ENCODE assay signal across 25 cellular contexts in the genomic region with DNA sequence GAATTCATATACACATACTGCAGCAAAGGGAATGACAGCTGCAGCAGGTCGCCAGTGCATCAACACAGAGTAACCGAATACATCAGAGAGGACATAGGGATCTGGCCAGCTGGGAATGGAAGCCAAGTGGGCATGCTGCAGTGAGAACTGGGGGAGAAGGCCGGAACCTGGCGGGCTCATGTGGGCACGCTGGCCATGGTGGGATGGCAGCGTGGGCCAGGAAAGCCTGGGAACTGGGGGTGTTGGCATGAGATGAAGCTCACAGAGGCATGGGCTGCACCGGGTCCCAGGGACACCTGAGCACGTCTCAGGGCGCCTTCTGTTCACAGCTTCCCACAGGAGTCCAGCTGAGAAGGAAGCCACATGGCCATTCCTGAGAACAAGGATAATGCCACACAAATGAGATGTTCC.
A peak's percentile ranks its signal among the peaks of the same experiment; 100 is the strongest.
DNase-seq lines count a peak whose midpoint lies in the region; ATAC-seq and TF ChIP-seq lines count a peak whose summit lies in the region.
"Had no signal": no experiment of that assay in that cellular context is flagged by ENCODE, and none has a peak within 500 bp of the region (broad histone marks: within the 10 kb centered on the region; RNA-seq: fewer than 3 reads in every experiment).

No MANE protein-coding gene starts in this region.

- no peaks in the 10 kb centered on the region for H3K9me3 Mint-ChIP-seq in chondrocyte (ENCODE audit: low read depth)
- H3K9me3 Mint-ChIP-seq: HFFc6 had no signal

- TF ChIP-seq CTCF in chondrocyte (IDR thresholded peaks at IDR 0.05) = no peak
- TF ChIP-seq CTCF in osteoblast (IDR thresholded peaks at IDR 0.05; ENCODE audit: extremely low read depth, low read depth, low read length) = no peak

- H3K79me2 ChIP-seq in osteoblast (ENCODE audit: insufficient read depth, low read length) = no peaks in the 10 kb centered on the region

- H3K4me1 Mint-ChIP-seq in chondrocyte (ENCODE audit: low read depth) = peaks cover 39% of the 10 kb centered on the region
- H3K4me1 Mint-ChIP-seq: B cell had no signal

- H3K27me3 ChIP-seq in osteoblast (ENCODE audit: insufficient read depth, low read length) (peaks cover 5% of the 10 kb centered on the region), skeletal muscle satellite cell (ENCODE audit: control insufficient read depth, insufficient read depth, low read length) (no peaks in the 10 kb centered on the region)

- H4K20me1 ChIP-seq in osteoblast (ENCODE audit: insufficient read depth, low read length) = no peaks in the 10 kb centered on the region

- H3K4me3 Mint-ChIP-seq in chondrocyte (ENCODE audit: unreplicated experiment) = no peak overlapping the region
- H3K4me3 Mint-ChIP-seq: B cell, H9, HFFc6 had no signal

- H3K36me3 ChIP-seq in osteoblast (ENCODE audit: insufficient read depth, low read length) = no peaks in the 10 kb centered on the region
- no peaks in the 10 kb centered on the region for H3K36me3 ChIP-seq in skeletal muscle satellite cell (ENCODE audit: insufficient read depth, low read length)

- peak; percentile 54 for DNase-seq in LHCN-M2 (ENCODE audit: low read depth)
- no peak for DNase-seq in chondrocyte (ENCODE audit: low spot score)
- peak; percentile 58 for DNase-seq in osteoblast (ENCODE audit: insufficient read length, low spot score, missing footprints)
- no peak for DNase-seq in stimulated activated CD4-positive, alpha-beta T cell treated with anti-CD3 and anti-CD28 coated beads, Interleukin-12 subunit alpha, Interleukin-12 subunit beta, amount 100 ng/mL, for 4 hours
- no peak for DNase-seq in NCI-H524 treated with DMSO at 0.1 percent for 48 hours (lab: John Stamatoyannopoulos, UW)
- DNase-seq: EL, H9, HFFc6, MM.1S, NCI-H1048, NCI-H1417 treated with DMSO at 0.1 percent for 48 hours, NCI-H187 treated with DMSO at 0.1 percent for 48 hours, NCI-H2107, NCI-H510A, NCI-H748 treated with DMSO at 0.1 percent for 48 hours, SIG-M5 had no signal

- no peak overlapping the region for H3K27ac ChIP-seq in osteoblast (ENCODE audit: low read depth, low read length)
- H3K27ac ChIP-seq: HL-60 had no signal

- no peak overlapping the region for H2AFZ ChIP-seq in osteoblast (ENCODE audit: low read length)

- H3K27me3 Mint-ChIP-seq in chondrocyte (ENCODE audit: low read depth) = no peaks in the 10 kb centered on the region

- ATAC-seq in HG02884 (IDR thresholded peaks at IDR 0.05; ENCODE audit: unreplicated experiment) = no peak
- ATAC-seq: A549, HepG2, K562, Panc1, SK-N-SH treated with all-trans-retinoic acid at 6 μM for 48 hours had no signal

- H3K4me1 ChIP-seq in osteoblast (ENCODE audit: insufficient read depth, low read length) = peaks cover 4% of the 10 kb centered on the region
- H3K4me1 ChIP-seq in skeletal muscle satellite cell (ENCODE audit: control insufficient read depth, insufficient read depth, low read length) = peaks cover 53% of the 10 kb centered on the region

- H3K9me3 ChIP-seq in osteoblast (ENCODE audit: low read depth, low read length) (no peaks in the 10 kb centered on the region), skeletal muscle satellite cell (replicated peaks; ENCODE audit: low read length) (no peaks in the 10 kb centered on the region)
- H3K9me3 ChIP-seq: A549 had no signal

- H3K9ac ChIP-seq in skeletal muscle satellite cell (ENCODE audit: low read depth, low read length) = peak overlapping the region; percentile 50

- H3K4me2 ChIP-seq in osteoblast (ENCODE audit: insufficient read depth, low read length) (no peak overlapping the region), skeletal muscle satellite cell (ENCODE audit: low read length) (peak overlapping the region; percentile 31)
- H3K4me2 ChIP-seq: A549 had no signal

- H3K27ac Mint-ChIP-seq in chondrocyte (ENCODE audit: unreplicated experiment) = peak overlapping the region; percentile 74
- H3K27ac Mint-ChIP-seq: B cell, HFFc6 had no signal

- no peaks in the 10 kb centered on the region for H3K36me3 Mint-ChIP-seq in chondrocyte (ENCODE audit: low read depth)

- H3K4me3 ChIP-seq in osteoblast (ENCODE audit: insufficient read depth, low read length) (no peak overlapping the region), skeletal muscle satellite cell (ENCODE audit: low read length) (no peak overlapping the region)
- H3K4me3 ChIP-seq: A549, K562 had no signal

Comparison
In these comparisons a context has a peak if more than half of its experiments do, and no peak if none do; other contexts are left out.
1. DNase-seq: peak in LHCN-M2 (single experiment) and osteoblast (single experiment); none in chondrocyte (single experiment), stimulated activated CD4-positive, alpha-beta T cell treated with anti-CD3 and anti-CD28 coated beads, Interleukin-12 subunit alpha, Interleukin-12 subunit beta, amount 100 ng/mL, for 4 hours (single experiment) and NCI-H524 treated with DMSO at 0.1 percent for 48 hours (single experiment).